11 cellular contexts compared by ENCODE assay signal in genomic region chr13:36973621-36974268, GRCh38.
DNase-seq lines count a peak whose midpoint lies in the region; ATAC-seq lines count a peak whose summit lies in the region.
"Had no signal": no experiment of that assay in that cellular context is flagged by ENCODE, and none has a peak within 500 bp of the region (broad histone marks: within the 10 kb centered on the region; RNA-seq: fewer than 3 reads in every experiment).

No MANE protein-coding gene starts in this region.

- ATAC-seq in GM18867 (IDR thresholded peaks at IDR 0.05; ENCODE audit: unreplicated experiment) (peak; percentile 80), GM21529 (IDR thresholded peaks at IDR 0.05; ENCODE audit: unreplicated experiment) (peak; percentile 90), HG03159 (IDR thresholded peaks at IDR 0.05; ENCODE audit: unreplicated experiment) (peak; percentile 84)

- peak; percentile 18 for DNase-seq in SKM-1 treated with dmso at 0.1 percent for 144 hours (lab: John Stamatoyannopoulos, UW; ENCODE audit: unreplicated experiment)
- no peak for DNase-seq in T1000 (lab: John Stamatoyannopoulos, UW)
- DNase-seq in GF-D8 (lab: John Stamatoyannopoulos, UW) = no peak
- DNase-seq in foreskin melanocyte = no peak
- no peak for DNase-seq in iPS-NIHi11 (ENCODE audit: low spot score)
- DNase-seq: HCEC 1CT, NCI-H187 treated with DMSO at 0.1 percent for 48 hours, nephron progenitor cell had no signal
